ENCODE assay signal across 21 cellular contexts in genomic region chr10:2019281-2019680, GRCh38.
"Had no signal": no experiment of that assay in that cellular context is flagged by ENCODE, and none has a peak within 500 bp of the region (broad histone marks: within the 10 kb centered on the region; RNA-seq: fewer than 3 reads in every experiment).

No MANE protein-coding gene starts in this region.

- H3K36me3 ChIP-seq: SJCRH30 had no signal

- DNase-seq: KBM-7; MV-4-11; NCI-H1048; NCI-H1105; NCI-H1417; NCI-H1436 treated with DMSO at 0.1 percent for 48 hours; NCI-H187; NCI-H2029; NCI-H2081 treated with DMSO at 0.1 percent for 48 hours; NCI-H2227 treated with DMSO at 0.1 percent for 48 hours; NCI-H524; NCI-H526 treated with DMSO at 0.1 percent for 48 hours; NCI-H748 treated with DMSO at 0.1 percent for 48 hours; NK-92 treated with Interleukin-12 subunit alpha and Interleukin-12 subunit beta, amount 100 ng/mL, for 24 hours; PC-3; SHP77 treated with DMSO at 0.1 percent for 48 hours; T-helper 2 cell had no signal

- H3K27me3 ChIP-seq: SJCRH30 had no signal

- ATAC-seq: Panc1, PC-3, Right ventricle myocardium inferior had no signal

- H3K27ac ChIP-seq: HL-60, SJCRH30 had no signal

- H3K4me1 ChIP-seq: SJCRH30 had no signal

- H3K9me3 ChIP-seq: SJCRH30 had no signal

- H3K4me3 ChIP-seq: SJCRH30 had no signal
